14 cellular contexts compared by ENCODE assay signal in the genomic region with DNA sequence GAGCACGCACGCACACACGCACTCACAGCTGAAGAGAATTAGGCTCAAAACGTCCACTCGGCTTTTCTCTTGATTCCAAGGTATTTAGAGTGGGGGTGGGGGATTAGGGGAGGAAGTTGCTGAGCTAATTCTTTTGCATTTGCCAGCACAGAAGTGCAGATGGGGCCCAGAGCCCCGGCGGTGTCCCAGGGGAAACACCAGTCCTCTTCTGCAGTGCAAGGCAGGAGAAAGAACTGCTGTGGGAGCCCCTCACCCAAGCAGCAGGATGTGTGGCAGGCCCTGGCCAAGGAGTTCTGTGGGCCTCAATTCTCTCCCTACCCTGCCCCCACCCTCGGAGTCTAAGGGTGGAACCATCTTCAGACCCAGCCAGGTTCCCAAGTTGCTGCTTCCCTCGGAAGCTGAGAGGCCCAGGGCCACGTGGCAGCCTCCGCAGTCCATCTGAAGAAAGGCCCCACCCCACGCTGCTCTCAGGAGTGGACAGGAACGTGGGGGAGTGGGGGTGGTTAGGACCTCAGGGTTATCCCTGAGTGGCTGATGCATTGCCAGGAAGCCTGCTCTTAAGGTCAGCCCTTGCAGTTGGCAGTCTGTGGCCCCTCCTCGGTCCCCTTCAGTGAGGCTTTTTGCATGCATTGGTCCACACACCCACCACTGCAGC. TPM values are rescaled to one million over a fixed set of nuclear protein-coding genes. Genes with fewer than 3 reads are reported as not detected.
A peak's percentile ranks its signal among the peaks of the same experiment; 100 is the strongest.
DNase-seq lines count a peak whose midpoint lies in the region; ATAC-seq, FAIRE-seq and TF ChIP-seq lines count a peak whose summit lies in the region.
"Had no signal": no experiment of that assay in that cellular context is flagged by ENCODE, and none has a peak within 500 bp of the region (broad histone marks: within the 10 kb centered on the region; RNA-seq: fewer than 3 reads in every experiment).

No MANE protein-coding gene starts in this region.

- POLR2A ChIA-PET in GM10248 (lab: Yijun Ruan, JAX): interaction anchor here (0.6 kb wide), 1 partner anchor 169 kb away, joined by 6 read pairs; no protein-coding TSS in a partner anchor

- no peaks in the 10 kb centered on the region for H3K36me3 ChIP-seq in H7 (replicated peaks; ENCODE audit: control insufficient read depth, insufficient read depth, low read length)
- H3K36me3 ChIP-seq: tibial nerve had no signal

- no peak for FAIRE-seq in frontal cortex (lab: Jason Lieb, UNC)

- H3K4me3 ChIP-seq in H7 (ENCODE audit: insufficient read depth, low read depth, low read length): no peak overlapping the region
- H3K4me3 ChIP-seq in fibroblast of villous mesenchyme (ENCODE audit: low read depth, low read length): no peak overlapping the region
- H3K4me3 ChIP-seq: tibial nerve had no signal

- CTCF ChIA-PET in GM10248 (lab: Yijun Ruan, JAX): interaction anchor here (1.0 to 1.8 kb wide), 2 partner anchors 15 to 27 kb away, joined by 3 read pairs; no protein-coding TSS in a partner anchor

- ATAC-seq in HG02759 (IDR thresholded peaks at IDR 0.05; ENCODE audit: unreplicated experiment) (no peak), SK-N-SH treated with all-trans-retinoic acid at 6 μM for 48 hours (no peak)
- ATAC-seq: activated CD4-positive, alpha-beta T cell treated with anti-CD3 and anti-CD28 coated beads for 36 hours had no signal

- H3K27me3 ChIP-seq in H7 (ENCODE audit: control insufficient read depth, insufficient read depth, low read length): peaks cover 24% of the 10 kb centered on the region
- H3K27me3 ChIP-seq: tibial nerve had no signal

- intact Hi-C loops in posterior vena cava (cut with DNase I): loop anchor here in 1 of 2 donors (10.0 kb wide), 1 partner anchor 181 kb away; a partner anchor contains a TSS

- TF ChIP-seq CTCF in fibroblast of villous mesenchyme (IDR thresholded peaks at IDR 0.05; ENCODE audit: insufficient read depth, low read depth, low read length) (no peak), GM10248 (IDR thresholded peaks at IDR 0.05; ENCODE audit: control extremely low read depth, extremely low read depth, low read depth, missing control alignments) (no peak)

- peak; percentile 79 for DNase-seq in H7
- peak; percentile 30 for DNase-seq in NCI-H69 (lab: John Stamatoyannopoulos, UW)
- peak; percentile 73 for DNase-seq in fibroblast of villous mesenchyme (ENCODE audit: low read depth)
- peak; percentile 73 for DNase-seq in posterior vena cava (ENCODE audit: low spot score)
- no peak for DNase-seq in GM10248 (ENCODE audit: extremely low spot score)
- DNase-seq in frontal cortex (ENCODE audit: low spot score in 2 of 2): no peak
- DNase-seq: activated CD4-positive, alpha-beta T cell treated with anti-CD3 and anti-CD28 coated beads for 36 hours; central memory CD4-positive, alpha-beta T cell; kidney glomerular epithelial cell; NCI-H1105; stimulated activated CD4-positive, alpha-beta T cell treated with anti-CD3 and anti-CD28 coated beads, Interleukin-2, amount 100 ng/mL, for 48 hours had no signal

TF ChIP-seq in SK-N-SH treated with all-trans-retinoic acid at 6 μM for 48 hours, 23 proteins besides CTCF, POLR2A, EP300 and RAD21:
- TF ChIP-seq, protein P1, sequence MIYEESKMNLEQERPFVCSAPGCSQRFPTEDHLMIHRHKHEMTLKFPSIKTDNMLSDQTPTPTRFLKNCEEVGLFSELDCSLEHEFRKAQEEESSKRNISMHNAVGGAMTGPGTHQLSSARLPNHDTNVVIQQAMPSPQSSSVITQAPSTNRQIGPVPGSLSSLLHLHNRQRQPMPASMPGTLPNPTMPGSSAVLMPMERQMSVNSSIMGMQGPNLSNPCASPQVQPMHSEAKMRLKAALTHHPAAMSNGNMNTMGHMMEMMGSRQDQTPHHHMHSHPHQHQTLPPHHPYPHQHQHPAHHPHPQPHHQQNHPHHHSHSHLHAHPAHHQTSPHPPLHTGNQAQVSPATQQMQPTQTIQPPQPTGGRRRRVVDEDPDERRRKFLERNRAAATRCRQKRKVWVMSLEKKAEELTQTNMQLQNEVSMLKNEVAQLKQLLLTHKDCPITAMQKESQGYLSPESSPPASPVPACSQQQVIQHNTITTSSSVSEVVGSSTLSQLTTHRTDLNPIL (CRISPR knock-in tag; IDR thresholded peaks at IDR 0.05; ENCODE audit: low read depth): no peak
- TF ChIP-seq GLIS3 (CRISPR knock-in tag; IDR thresholded peaks at IDR 0.05) (no peak), ZNF70 (CRISPR knock-in tag; IDR thresholded peaks at IDR 0.05) (no peak), ZFP30 (CRISPR knock-in tag; IDR thresholded peaks at IDR 0.05) (no peak), PPARA (CRISPR knock-in tag; IDR thresholded peaks at IDR 0.05; ENCODE audit: borderline replicate concordance) (no peak), ARNTL (CRISPR knock-in tag; IDR thresholded peaks at IDR 0.05; ENCODE audit: borderline replicate concordance, low read depth) (no peak), SNAI2 (CRISPR knock-in tag; IDR thresholded peaks at IDR 0.05) (no peak)
- TF ChIP-seq, protein P2, sequence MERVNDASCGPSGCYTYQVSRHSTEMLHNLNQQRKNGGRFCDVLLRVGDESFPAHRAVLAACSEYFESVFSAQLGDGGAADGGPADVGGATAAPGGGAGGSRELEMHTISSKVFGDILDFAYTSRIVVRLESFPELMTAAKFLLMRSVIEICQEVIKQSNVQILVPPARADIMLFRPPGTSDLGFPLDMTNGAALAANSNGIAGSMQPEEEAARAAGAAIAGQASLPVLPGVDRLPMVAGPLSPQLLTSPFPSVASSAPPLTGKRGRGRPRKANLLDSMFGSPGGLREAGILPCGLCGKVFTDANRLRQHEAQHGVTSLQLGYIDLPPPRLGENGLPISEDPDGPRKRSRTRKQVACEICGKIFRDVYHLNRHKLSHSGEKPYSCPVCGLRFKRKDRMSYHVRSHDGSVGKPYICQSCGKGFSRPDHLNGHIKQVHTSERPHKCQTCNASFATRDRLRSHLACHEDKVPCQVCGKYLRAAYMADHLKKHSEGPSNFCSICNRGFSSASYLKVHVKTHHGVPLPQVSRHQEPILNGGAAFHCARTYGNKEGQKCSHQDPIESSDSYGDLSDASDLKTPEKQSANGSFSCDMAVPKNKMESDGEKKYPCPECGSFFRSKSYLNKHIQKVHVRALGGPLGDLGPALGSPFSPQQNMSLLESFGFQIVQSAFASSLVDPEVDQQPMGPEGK (CRISPR knock-in tag; IDR thresholded peaks at IDR 0.05; ENCODE audit: borderline replicate concordance): no peak
- TF ChIP-seq, protein P3, sequence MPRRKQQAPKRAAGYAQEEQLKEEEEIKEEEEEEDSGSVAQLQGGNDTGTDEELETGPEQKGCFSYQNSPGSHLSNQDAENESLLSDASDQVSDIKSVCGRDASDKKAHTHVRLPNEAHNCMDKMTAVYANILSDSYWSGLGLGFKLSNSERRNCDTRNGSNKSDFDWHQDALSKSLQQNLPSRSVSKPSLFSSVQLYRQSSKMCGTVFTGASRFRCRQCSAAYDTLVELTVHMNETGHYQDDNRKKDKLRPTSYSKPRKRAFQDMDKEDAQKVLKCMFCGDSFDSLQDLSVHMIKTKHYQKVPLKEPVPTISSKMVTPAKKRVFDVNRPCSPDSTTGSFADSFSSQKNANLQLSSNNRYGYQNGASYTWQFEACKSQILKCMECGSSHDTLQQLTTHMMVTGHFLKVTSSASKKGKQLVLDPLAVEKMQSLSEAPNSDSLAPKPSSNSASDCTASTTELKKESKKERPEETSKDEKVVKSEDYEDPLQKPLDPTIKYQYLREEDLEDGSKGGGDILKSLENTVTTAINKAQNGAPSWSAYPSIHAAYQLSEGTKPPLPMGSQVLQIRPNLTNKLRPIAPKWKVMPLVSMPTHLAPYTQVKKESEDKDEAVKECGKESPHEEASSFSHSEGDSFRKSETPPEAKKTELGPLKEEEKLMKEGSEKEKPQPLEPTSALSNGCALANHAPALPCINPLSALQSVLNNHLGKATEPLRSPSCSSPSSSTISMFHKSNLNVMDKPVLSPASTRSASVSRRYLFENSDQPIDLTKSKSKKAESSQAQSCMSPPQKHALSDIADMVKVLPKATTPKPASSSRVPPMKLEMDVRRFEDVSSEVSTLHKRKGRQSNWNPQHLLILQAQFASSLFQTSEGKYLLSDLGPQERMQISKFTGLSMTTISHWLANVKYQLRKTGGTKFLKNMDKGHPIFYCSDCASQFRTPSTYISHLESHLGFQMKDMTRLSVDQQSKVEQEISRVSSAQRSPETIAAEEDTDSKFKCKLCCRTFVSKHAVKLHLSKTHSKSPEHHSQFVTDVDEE (CRISPR knock-in tag; IDR thresholded peaks at IDR 0.05): no peak

RNA-seq across cellular contexts. Expression of a gene that starts 3.8 kb away (rescaled TPM):
- total RNA-seq in H7 (2014; rRNA removed; shearing (Covaris generic)): 0.83 and 1.9 TPM in 2 replicates
- 6.0 and 6.1 TPM in 2 replicates for total RNA-seq in fibroblast of villous mesenchyme
- total RNA-seq in posterior vena cava: 1 to 10 TPM; 1.8 to 3.5 TPM
- total RNA-seq in frontal cortex: 2.0 TPM

Comparison
In these comparisons a context has a peak if more than half of its experiments do, and no peak if none do; other contexts are left out.
1. DNase-seq: peak in H7 (single experiment), NCI-H69 (single experiment), fibroblast of villous mesenchyme (single experiment) and posterior vena cava (single experiment); none in GM10248 (single experiment) and frontal cortex (0 of 2).